Comparison of ENCODE assay signal across 21 cellular contexts in genomic region chr14:52596320-52596719, GRCh38. TPM values are rescaled to one million over a fixed set of nuclear protein-coding genes. Genes with fewer than 3 reads are reported as not detected.
"Had no signal": no experiment of that assay in that cellular context is flagged by ENCODE, and none has a peak within 500 bp of the region (broad histone marks: within the 10 kb centered on the region; RNA-seq: fewer than 3 reads in every experiment).

No MANE protein-coding gene starts in this region.

- DNase-seq: activated CD4-positive, alpha-beta T cell treated with anti-CD3 and anti-CD28 coated beads, Interleukin-2, amount 50 U/mL, for 1 hour; activated CD8-positive, alpha-beta T cell treated with anti-CD3 and anti-CD28 coated beads, Interleukin-2, amount 10 ng/mL, durations not matched to agents 7 days and 5 days; activated gamma-delta T cell; activated naive CD4-positive, alpha-beta T cell treated with anti-CD3 and anti-CD28 coated beads, Interleukin-2, amount 50 U/mL, for 16 hours; activated naive CD8-positive, alpha-beta T cell treated with anti-CD3 and anti-CD28 coated beads, Interleukin-2, amount 50 U/mL, for 24 hours; cerebellar nuclear complex; heart left ventricle; left lung; naive thymus-derived CD8-positive, alpha-beta T cell; sigmoid colon; stimulated activated CD4-positive, alpha-beta T cell treated with anti-CD3 and anti-CD28 coated beads, Interleukin-2, amount 100 ng/mL, for 48 hours; stimulated activated CD8-positive, alpha-beta memory T cell treated with anti-CD3 and anti-CD28 coated beads, Interleukin-4, amount 100 ng/mL, for 48 hours; stimulated activated naive B cell treated with anti-CD40 and anti-IgM and Interleukin-4, amounts not matched to agents 10 μg/mL and 1 μg/mL and 100 μg/mL, for 72 hours; T-helper 2 cell; testis had no signal

- H3K36me3 ChIP-seq: heart left ventricle, left lung, sigmoid colon had no signal

- H3K27ac ChIP-seq: coronary artery, heart left ventricle, left lung, sigmoid colon, testis had no signal

- H3K4me2 ChIP-seq: smooth muscle cell had no signal

- H3K4me3 ChIP-seq: coronary artery, heart left ventricle, left lung, lung, sigmoid colon, smooth muscle cell, testis had no signal

- ATAC-seq: activated CD4-positive, CD25-positive, alpha-beta regulatory T cell treated with anti-CD3 and anti-CD28 coated beads, Interleukin-2, amount 50 U/mL, for 24 hours; activated CD8-positive, alpha-beta T cell treated with anti-CD3 and anti-CD28 coated beads, Interleukin-2, amount 10 ng/mL, durations not matched to agents 7 days and 5 days; activated naive CD8-positive, alpha-beta T cell treated with anti-CD3 and anti-CD28 coated beads, Interleukin-2, amount 50 U/mL, for 24 hours; heart left ventricle; left lung; naive thymus-derived CD8-positive, alpha-beta T cell; stimulated activated naive B cell treated with anti-CD40 and anti-IgM and Interleukin-4, amounts not matched to agents 10 μg/mL and 1 μg/mL and 100 μg/mL, for 72 hours had no signal

- H3K4me3 Mint-ChIP-seq: activated CD8-positive, alpha-beta T cell treated with anti-CD3 and anti-CD28 coated beads, Interleukin-2, amount 10 ng/mL, durations not matched to agents 7 days and 5 days; activated naive CD8-positive, alpha-beta T cell treated with anti-CD3 and anti-CD28 coated beads, Interleukin-2, amount 50 U/mL, for 24 hours; activated T-helper 1 cell treated with anti-CD3 and anti-CD28 coated beads, Interleukin-12 subunit alpha, Interleukin-12 subunit beta, Interleukin-2, Interleukin-4 antibody, amounts not matched to agents 30 ng/mL and 10 ng/mL and 1 ng/mL, durations not matched to agents 14 hours and 24 hours and 36 hours; mesothelial cell of epicardium; naive thymus-derived CD8-positive, alpha-beta T cell; stimulated activated naive B cell treated with anti-CD40 and anti-IgM and Interleukin-4, amounts not matched to agents 10 μg/mL and 1 μg/mL and 100 μg/mL, for 72 hours had no signal

- H3K4me1 Mint-ChIP-seq: activated naive CD8-positive, alpha-beta T cell treated with anti-CD3 and anti-CD28 coated beads, Interleukin-2, amount 50 U/mL, for 24 hours; mesothelial cell of epicardium; naive thymus-derived CD8-positive, alpha-beta T cell; stimulated activated naive B cell treated with anti-CD40 and anti-IgM and Interleukin-4, amounts not matched to agents 10 μg/mL and 1 μg/mL and 100 μg/mL, for 72 hours had no signal

- H3K4me1 ChIP-seq: heart left ventricle, left lung, sigmoid colon, testis had no signal

- H3K27me3 Mint-ChIP-seq: activated naive CD8-positive, alpha-beta T cell treated with anti-CD3 and anti-CD28 coated beads, Interleukin-2, amount 50 U/mL, for 24 hours; stimulated activated naive B cell treated with anti-CD40 and anti-IgM and Interleukin-4, amounts not matched to agents 10 μg/mL and 1 μg/mL and 100 μg/mL, for 72 hours had no signal

- H3K9me3 ChIP-seq: sigmoid colon, testis had no signal

- H3K27ac Mint-ChIP-seq: activated CD8-positive, alpha-beta T cell treated with anti-CD3 and anti-CD28 coated beads, Interleukin-2, amount 10 ng/mL, durations not matched to agents 7 days and 5 days; activated naive CD8-positive, alpha-beta T cell treated with anti-CD3 and anti-CD28 coated beads, Interleukin-2, amount 50 U/mL, for 24 hours; activated T-helper 1 cell treated with anti-CD3 and anti-CD28 coated beads, Interleukin-12 subunit alpha, Interleukin-12 subunit beta, Interleukin-2, Interleukin-4 antibody, amounts not matched to agents 30 ng/mL and 10 ng/mL and 1 ng/mL, durations not matched to agents 14 hours and 24 hours and 36 hours; mesothelial cell of epicardium; naive thymus-derived CD8-positive, alpha-beta T cell; stimulated activated naive B cell treated with anti-CD40 and anti-IgM and Interleukin-4, amounts not matched to agents 10 μg/mL and 1 μg/mL and 100 μg/mL, for 72 hours had no signal

- H3K27me3 ChIP-seq: heart left ventricle, left lung, sigmoid colon, testis had no signal

RNA-seq across cellular contexts. Expression of gene GPR137C, which starts 43.7 kb away (rescaled TPM):
- polyA plus RNA-seq: naive thymus-derived CD8-positive, alpha-beta T cell had no signal
